ENCODE assay signal across 8 cellular contexts in genomic region chr14:21025374-21026151, GRCh38. TPM values are rescaled to one million over a fixed set of nuclear protein-coding genes. Genes with fewer than 3 reads are reported as not detected.
DNase-seq lines count a peak whose midpoint lies in the region; ATAC-seq and TF ChIP-seq lines count a peak whose summit lies in the region.

No MANE protein-coding gene starts in this region.

- H3K36me3 ChIP-seq in BJ (ENCODE audit: control insufficient read depth, insufficient read depth, low read length) = no peaks in the 10 kb centered on the region
- H3K36me3 ChIP-seq in Peyer's patch = peaks cover 0 to 14% (median 0%) of the 10 kb centered on the region in 3 donors
- peaks cover 3 to 7% of the 10 kb centered on the region in 2 donors for H3K36me3 ChIP-seq in esophagus (ENCODE audit: control insufficient read depth in 2 of 2, insufficient read depth in 2 of 2, low read length in 1 of 2)
- H3K36me3 ChIP-seq in mucosa of stomach (ENCODE audit: control insufficient read depth, insufficient read depth, low read length) = no peaks in the 10 kb centered on the region
- H3K36me3 ChIP-seq in urinary bladder (ENCODE audit: insufficient read depth) = peaks cover 2% of the 10 kb centered on the region

- H3K27ac ChIP-seq in Peyer's patch (peak overlapping the region; percentile 77 to 86 (median 82)), esophagus (ENCODE audit: low read depth in 2 of 2, low read length in 1 of 2) (peak overlapping the region; percentile 81 to 89), urinary bladder (ENCODE audit: low read depth) (peak overlapping the region; percentile 95)

- H3K9ac ChIP-seq in mucosa of stomach (ENCODE audit: low read length) = peak overlapping the region; percentile 67

- no peak for TF ChIP-seq CTCF in BJ (IDR thresholded peaks at IDR 0.05; ENCODE audit: insufficient read depth, low read depth, low read length)
- TF ChIP-seq CTCF in Peyer's patch (IDR thresholded peaks at IDR 0.05) = peak in 1 of 6 experiments; percentile 12

- H3K9me3 ChIP-seq in Peyer's patch (no peaks in the 10 kb centered on the region), esophagus (ENCODE audit: control insufficient read depth in 2 of 2, insufficient read depth in 1 of 2, low read depth in 1 of 2, low read length in 1 of 2) (no peaks in the 10 kb centered on the region), mucosa of stomach (ENCODE audit: control insufficient read depth, low read length) (no peaks in the 10 kb centered on the region)

- H3K4me1 ChIP-seq in Peyer's patch = peaks cover 0 to 21% (median 3%) of the 10 kb centered on the region in 4 donors
- peaks cover 0 to 8% of the 10 kb centered on the region in 2 donors for H3K4me1 ChIP-seq in esophagus (ENCODE audit: control insufficient read depth in 2 of 2, insufficient read depth in 2 of 2, low read length in 1 of 2)
- H3K4me1 ChIP-seq in mucosa of stomach (ENCODE audit: control insufficient read depth, insufficient read depth, low read length) = peaks cover 16% of the 10 kb centered on the region
- no peaks in the 10 kb centered on the region for H3K4me1 ChIP-seq in urinary bladder (ENCODE audit: insufficient read depth)

- WGBS in esophagus, 2 donors = 5 to 10% methylated on average over 50 to 55 of the region's 55 CpGs
- WGBS in urinary bladder = 4% methylated on average over 55 of the region's 55 CpGs

- ATAC-seq in GM21360 (IDR thresholded peaks at IDR 0.05; ENCODE audit: unreplicated experiment) (no peak), GM18505 (IDR thresholded peaks at IDR 0.05; ENCODE audit: unreplicated experiment) (no peak)

- TF ChIP-seq POLR2A in Peyer's patch (IDR thresholded peaks at IDR 0.05) (no peak), GM18505 (IDR thresholded peaks at IDR 0.05; ENCODE audit: borderline replicate concordance, extremely low read depth, insufficient read depth, insufficient read length) (no peak)

- H3K4me3 ChIP-seq in BJ (ENCODE audit: low read depth, low read length) (peak overlapping the region; percentile 36), Peyer's patch (peak overlapping the region; percentile 76 to 94 (median 81)), esophagus (ENCODE audit: low read depth in 1 of 2, low read length in 2 of 2) (peak overlapping the region; percentile 61 to 65), mucosa of stomach (ENCODE audit: low read length) (no peak overlapping the region), urinary bladder (ENCODE audit: low read depth, low read length) (peak overlapping the region; percentile 87)

- CTCF ChIA-PET in BJ (lab: Yijun Ruan, JAX) = interaction anchor here (0.7 to 3.1 kb wide), 5 partner anchors 10 to 67 kb away, joined by 3 to 16 read pairs (median 11); no protein-coding TSS in a partner anchor

- DNase-seq in BJ (ENCODE audit: low read depth) (no peak), Peyer's patch (peak; percentile 32 to 76 (median 63)), AML-193 (lab: John Stamatoyannopoulos, UW) (no peak)

- H3K27me3 ChIP-seq in BJ (ENCODE audit: control insufficient read depth, insufficient read depth, low read length) = peaks cover 42% of the 10 kb centered on the region
- no peaks in the 10 kb centered on the region for H3K27me3 ChIP-seq in Peyer's patch
- no peaks in the 10 kb centered on the region for H3K27me3 ChIP-seq in esophagus (ENCODE audit: control insufficient read depth in 1 of 2, insufficient read depth in 2 of 2, low read length in 2 of 2)
- no peaks in the 10 kb centered on the region for H3K27me3 ChIP-seq in mucosa of stomach (ENCODE audit: control insufficient read depth, insufficient read depth, low read length)

- POLR2A ChIA-PET in BJ (lab: Charles Lee) = no interaction called here

RNA-seq across cellular contexts. Expression of gene NDRG2, which starts 0.7 kb away (rescaled TPM):
- 0.83 and 1.1 TPM in 2 replicates for polyA plus RNA-seq in BJ (2011; rRNA removed)
- polyA minus RNA-seq in BJ (2011; rRNA and poly(A)+ RNA removed) = 0.43 and 0.46 TPM in 2 replicates
- 100 to 1,000 TPM in 3 of 4 donors, 10 to 100 TPM in 1; 85.6 to 137 (median 127) TPM for total RNA-seq in Peyer's patch
- 100 to 1,000 TPM; 131 to 252 TPM for polyA plus RNA-seq in esophagus
- 84.5 TPM for total RNA-seq in urinary bladder
- polyA plus RNA-seq in urinary bladder = 272 TPM

RNA-seq across cellular contexts. Expression of gene TPPP2, which starts 4.5 kb away (rescaled TPM):
- not detected in 2 replicates for polyA plus RNA-seq in BJ (2011; rRNA removed)
- not detected in 2 replicates for polyA minus RNA-seq in BJ (2011; rRNA and poly(A)+ RNA removed)
- total RNA-seq in Peyer's patch = not detected
- polyA plus RNA-seq in esophagus = under 1 TPM in 1 of 2 donors, not detected in 1; 0.14 TPM
- total RNA-seq in urinary bladder = not detected
- polyA plus RNA-seq in urinary bladder = not detected

RNA-seq across cellular contexts. Expression of gene RNASE13, which starts 9.0 kb away (rescaled TPM):
- polyA plus RNA-seq in BJ (2011; rRNA removed) (not detected in 2 replicates), esophagus (not detected), urinary bladder (not detected)
- polyA minus RNA-seq in BJ (2011; rRNA and poly(A)+ RNA removed) = not detected in 2 replicates
- total RNA-seq in Peyer's patch (not detected), urinary bladder (not detected)

RNA-seq across cellular contexts. Expression of gene RNASE7, which starts 16.6 kb away (rescaled TPM):
- polyA plus RNA-seq in BJ (2011; rRNA removed) (not detected in 2 replicates), esophagus (10 to 100 TPM; 33.9 to 92.8 TPM), urinary bladder (0.06 TPM)
- not detected in 2 replicates for polyA minus RNA-seq in BJ (2011; rRNA and poly(A)+ RNA removed)
- total RNA-seq in Peyer's patch (not detected), urinary bladder (not detected)

RNA-seq across cellular contexts. Expression of gene SLC39A2, which starts 26.5 kb away (rescaled TPM):
- polyA plus RNA-seq in BJ (2011; rRNA removed) = not detected in 2 replicates
- polyA minus RNA-seq in BJ (2011; rRNA and poly(A)+ RNA removed) = not detected in 2 replicates
- 1 to 10 TPM in 2 of 4 donors, not detected in 2; 1.0 to 1.1 TPM for total RNA-seq in Peyer's patch
- polyA plus RNA-seq in esophagus = 10 to 100 TPM in 1 of 2 donors, 1 to 10 TPM in 1; 8.2 to 20.3 TPM
- 1.2 TPM for total RNA-seq in urinary bladder
- polyA plus RNA-seq in urinary bladder = 0.47 TPM

Comparison
In these comparisons a context has a peak if more than half of its experiments do, and no peak if none do; other contexts are left out.
1. DNase-seq: peak in Peyer's patch (3 of 3); none in BJ (single experiment) and AML-193 (0 of 2).
2. RNA of gene NDRG2, which starts 0.7 kb away (polyA plus RNA-seq): 272 TPM in urinary bladder (single experiment) and 131 to 252 TPM in esophagus; 0.83 to 1.1 TPM in BJ; every median in the first group is over 10 times any median in the second.
3. Peak in every context shown above with its lines, with median percentiles within 50 percentile points of each other: H3K27ac ChIP-seq.